In genomic region chr1:10399487-10399917, GRCh38 we compare ENCODE assay signal across 8 cellular contexts. TPM values are rescaled to one million over a fixed set of nuclear protein-coding genes. Genes with fewer than 3 reads are reported as not detected.
DNase-seq lines count a peak whose midpoint lies in the region; ATAC-seq and TF ChIP-seq lines count a peak whose summit lies in the region.

No MANE protein-coding gene starts in this region.

- peak overlapping the region; percentile 7; the same call in 1 of the 3 replicates for H2BK15ac ChIP-seq in IMR-90 (ENCODE audit: low read depth, low read length)

- WGBS in IMR-90 (ENCODE audit: extremely low coverage in 2 of 2, insufficient read length in 1 of 2), 2 experiments: 2% methylated on average over 21 of the region's 34 CpGs; no CpG with 5 or more reads in 1 of the 2 experiments
- 0 to 1% (median 1%) methylated on average over 34 of the region's 34 CpGs for WGBS in adipose tissue, 3 donors
- under 1% methylated on average over 34 of the region's 34 CpGs for WGBS in right cardiac atrium

- H3K9me3 ChIP-seq in ES-I3 (ENCODE audit: control insufficient read depth, insufficient read depth, low read length) (peaks cover under 1% of the 10 kb centered on the region; the same call in 1 of the 2 replicates), IMR-90 (ENCODE audit: control insufficient read depth, insufficient read depth, low read length) (no peaks in the 10 kb centered on the region), right cardiac atrium (ENCODE audit: control insufficient read depth, low read length) (no peaks in the 10 kb centered on the region)

- no peak for TF ChIP-seq CTCF in IMR-90 (conservative IDR thresholded peaks at IDR 0.05; ENCODE audit: low read depth, low read length)

- no TSS peak for BruUV-seq in IMR-90 (replicated peaks; lab: Mats Ljungman, UMichigan)

- H2BK120ac ChIP-seq in IMR-90 (ENCODE audit: low read depth, low read length): no peak overlapping the region

- H2BK20ac ChIP-seq in IMR-90 (ENCODE audit: low read depth, low read length): no peak overlapping the region

- H3K18ac ChIP-seq in IMR-90 (ENCODE audit: low read depth, low read length): peak overlapping the region; percentile 13

- H4K5ac ChIP-seq in IMR-90 (ENCODE audit: low read depth, low read length): no peak overlapping the region

- peaks cover 29% of the 10 kb centered on the region; the same call in 1 of the 2 replicates for H4K20me1 ChIP-seq in IMR-90 (ENCODE audit: insufficient read depth, low read length)

- H3K14ac ChIP-seq in IMR-90 (replicated peaks; ENCODE audit: low read depth, low read length): peak overlapping the region; percentile 74; the same call in 1 of the 2 replicates

- intact Hi-C loops in IMR-90 (cut with micrococcal nuclease) (loop anchor here (1.0 kb wide), 1 partner anchor 22 kb away; no protein-coding TSS in a partner anchor), right cardiac atrium (cut with DNase I) (no loop called here)

- H2AK9ac ChIP-seq in IMR-90 (replicated peaks; ENCODE audit: low read depth, low read length, poor library complexity): peak overlapping the region; percentile 99

- ATAC-seq in IMR-90 (ENCODE audit: low read depth): peak; percentile 2
- ATAC-seq in right cardiac atrium: no peak
- ATAC-seq in HG02610 (IDR thresholded peaks at IDR 0.05; ENCODE audit: unreplicated experiment): no peak
- ATAC-seq in GM21390 (IDR thresholded peaks at IDR 0.05; ENCODE audit: unreplicated experiment): no peak

- CTCF ChIA-PET in IMR-90 (lab: Yijun Ruan, JAX): interaction anchor here (1.2 kb wide), 1 partner anchor 31 kb away, joined by 3 read pairs; the partner anchor contains the start of gene CENPS

- peak overlapping the region; percentile 97 for H3K4me2 ChIP-seq in IMR-90 (ENCODE audit: low read depth, low read length)

- in situ Hi-C loops in IMR-90 (cut with MboI; ENCODE audit: low sequenced_read_pairs): no loop called here

- H3K56ac ChIP-seq in IMR-90 (ENCODE audit: extremely low read depth, insufficient read depth, low read length): peak overlapping the region; percentile 45

- H3K27ac ChIP-seq in IMR-90 (ENCODE audit: insufficient read depth, low read length) (peak overlapping the region; percentile 85), adipose tissue (ENCODE audit: low read depth, low read length) (peak overlapping the region; percentile 55), right cardiac atrium (ENCODE audit: low read length) (peak overlapping the region; percentile 69)

- TF ChIP-seq RAD21 in IMR-90 (IDR thresholded peaks at IDR 0.05; ENCODE audit: low read length): no peak

- DNase-seq in IMR-90: peak; percentile 54
- DNase-seq in right cardiac atrium: peak in 2 of 3 donors; percentile 28 to 69
- peak; percentile 26 for DNase-seq in renal cortical epithelial cell (ENCODE audit: low read depth)
- no peak for DNase-seq in NCI-H1694 (lab: John Stamatoyannopoulos, UW)

- peaks cover 9% of the 10 kb centered on the region; the same call in 1 of the 2 replicates for H3K9me1 ChIP-seq in IMR-90 (ENCODE audit: insufficient read depth, low read length)

- H3K27me3 ChIP-seq in IMR-90 (ENCODE audit: control insufficient read depth, insufficient read depth, low read length) (no peaks in the 10 kb centered on the region), right cardiac atrium (ENCODE audit: control insufficient read depth, insufficient read depth) (no peaks in the 10 kb centered on the region)

- H3K4ac ChIP-seq in IMR-90 (ENCODE audit: low read depth, low read length): peak overlapping the region; percentile 67

- peak overlapping the region; percentile 60; the same call in 1 of the 2 replicates for H2AK5ac ChIP-seq in IMR-90 (ENCODE audit: low read depth, low read length)

- peak overlapping the region; percentile 77 for H2BK5ac ChIP-seq in IMR-90 (ENCODE audit: low read depth, low read length, poor library complexity, severe bottlenecking)

- H4K8ac ChIP-seq in IMR-90 (ENCODE audit: low read depth in 2 of 2, low read length in 2 of 2): peak overlapping the region in 1 of 2 experiments; percentile 40; a peak in 1 of 4 replicates

- H3K36me3 ChIP-seq in ES-I3 (ENCODE audit: insufficient read depth, low read length): peaks cover 24% of the 10 kb centered on the region
- H3K36me3 ChIP-seq in IMR-90 (ENCODE audit: control insufficient read depth, insufficient read depth, low read length): peaks cover 13% of the 10 kb centered on the region

- H3K4me1 ChIP-seq in ES-I3 (ENCODE audit: insufficient read depth, low read length): peaks cover 9% of the 10 kb centered on the region; the same call in 1 of the 2 replicates
- peaks cover 6% of the 10 kb centered on the region for H3K4me1 ChIP-seq in IMR-90 (ENCODE audit: control insufficient read depth, insufficient read depth, low read length)
- no peaks in the 10 kb centered on the region for H3K4me1 ChIP-seq in right cardiac atrium (ENCODE audit: control insufficient read depth, insufficient read depth, low read length)

- H3K23ac ChIP-seq in IMR-90 (ENCODE audit: low read depth, low read length): peak overlapping the region; percentile 79

- peaks cover 14 to 28% of the 10 kb centered on the region in 2 experiments for H3K79me1 ChIP-seq in IMR-90 (ENCODE audit: low read depth in 1 of 2, low read length in 2 of 2)

- H2AFZ ChIP-seq in IMR-90 (replicated peaks; ENCODE audit: low read length, poor library complexity): peak overlapping the region; percentile 98

- TF ChIP-seq POLR2A in IMR-90 (IDR thresholded peaks at IDR 0.05; ENCODE audit: low read depth, low read length): no peak

- H4K91ac ChIP-seq in IMR-90 (ENCODE audit: insufficient read depth, low read depth, low read length): peak overlapping the region; percentile 46

- dilution Hi-C loops in IMR-90 (cut with HindIII; ENCODE audit: low sequenced_read_pairs, unreplicated experiment): no loop called here

- peak overlapping the region; percentile 90 for H3K9ac ChIP-seq in ES-I3 (ENCODE audit: low read depth, low read length)
- H3K9ac ChIP-seq in IMR-90 (ENCODE audit: low read depth, low read length): peak overlapping the region; percentile 91

- POLR2A ChIA-PET in IMR-90 (lab: Charles Lee; ENCODE audit: unreplicated experiment): interaction anchor here (0.7 to 2.9 kb wide), 2 partner anchors 12 to 21 kb away, joined by 3 to 22 read pairs; no protein-coding TSS in a partner anchor

- peak overlapping the region; percentile 76 for H3K4me3 ChIP-seq in IMR-90 (ENCODE audit: insufficient read depth, low read depth, low read length)
- H3K4me3 ChIP-seq in right cardiac atrium (ENCODE audit: low read length): peak overlapping the region; percentile 77

TF ChIP-seq in IMR-90, 13 proteins besides CTCF, POLR2A, EP300 and RAD21:
- TF ChIP-seq MAZ (IDR thresholded peaks at IDR 0.05; ENCODE audit: borderline replicate concordance, low read depth, low read length): no peak
- TF ChIP-seq USF2 (IDR thresholded peaks at IDR 0.05; ENCODE audit: low read depth, low read length): no peak
- no peak for TF ChIP-seq CEBPB (IDR thresholded peaks at IDR 0.05; ENCODE audit: low read depth, low read length)
- TF ChIP-seq BHLHE40 (IDR thresholded peaks at IDR 0.05; ENCODE audit: low read depth, low read length): no peak; the same call in 1 of the 2 replicates
- peak; percentile 17; the same call in 1 of the 2 replicates for TF ChIP-seq MXI1 (IDR thresholded peaks at IDR 0.05; ENCODE audit: borderline replicate concordance, low read depth, low read length)
- TF ChIP-seq SMC3 (IDR thresholded peaks at IDR 0.05; ENCODE audit: low read depth, low read length): no peak
- no peak for TF ChIP-seq ELK1 (IDR thresholded peaks at IDR 0.05; ENCODE audit: borderline replicate concordance, low read depth, low read length)

RNA-seq across cellular contexts. Expression of gene PGD, which starts 0.6 kb away (rescaled TPM):
- total RNA-seq in IMR-90 (2012; rRNA removed) (187 and 216 TPM in 2 replicates), right cardiac atrium (10 to 100 TPM; 30.8 to 38.8 (median 36.2) TPM), renal cortical epithelial cell (80.4 and 87.1 TPM in 2 replicates)
- polyA plus RNA-seq in IMR-90 (2012; rRNA removed) (103 and 118 TPM in 2 replicates), adipose tissue (100 to 1,000 TPM in 2 of 3 donors, 10 to 100 TPM in 1; 54.1 to 306 (median 120) TPM), right cardiac atrium (25.8 TPM)
- polyA plus RNA-seq in IMR-90 (2012; cell fraction: cytosol; rRNA removed): 89.5 and 99.0 TPM in 2 replicates
- 78.3 and 98.0 TPM in 2 replicates for polyA plus RNA-seq in IMR-90 (2012; cell fraction: nucleus; rRNA removed; ENCODE audit: low replicate concordance)

RNA-seq across cellular contexts. Expression of gene CENPS, which starts 30.7 kb away (rescaled TPM):
- total RNA-seq in IMR-90 (2012; rRNA removed) (9.9 and 11.4 TPM in 2 replicates), right cardiac atrium (1 to 10 TPM; 5.2 to 9.7 (median 7.7) TPM), renal cortical epithelial cell (7.6 and 16.7 TPM in 2 replicates)
- polyA plus RNA-seq in IMR-90 (2012; rRNA removed) (10.6 and 12.3 TPM in 2 replicates), adipose tissue (10 to 100 TPM in 1 of 3 donors, 1 to 10 TPM in 2; 7.6 to 14.1 (median 9.7) TPM), right cardiac atrium (9.2 TPM)
- polyA plus RNA-seq in IMR-90 (2012; cell fraction: cytosol; rRNA removed): 5.4 and 6.6 TPM in 2 replicates
- 3.8 and 5.6 TPM in 2 replicates for polyA plus RNA-seq in IMR-90 (2012; cell fraction: nucleus; rRNA removed; ENCODE audit: low replicate concordance)

RNA-seq across cellular contexts. Expression of gene CORT, which starts 50.3 kb away (rescaled TPM):
- total RNA-seq in IMR-90 (2012; rRNA removed): not detected in 2 replicates
- polyA plus RNA-seq in IMR-90 (2012; rRNA removed): 0.10 and 0.13 TPM in 2 replicates
- polyA plus RNA-seq in IMR-90 (2012; cell fraction: cytosol; rRNA removed): 0.03 and 0.05 TPM in 2 replicates
- 0.22 and 0.26 TPM in 2 replicates for polyA plus RNA-seq in IMR-90 (2012; cell fraction: nucleus; rRNA removed; ENCODE audit: low replicate concordance)
- polyA plus RNA-seq in adipose tissue: under 1 TPM in 2 of 3 donors, not detected in 1; 0.14 to 0.34 TPM
- under 1 TPM in 1 of 4 donors, not detected in 3; 0.35 TPM for total RNA-seq in right cardiac atrium
- polyA plus RNA-seq in right cardiac atrium: 0.16 TPM
- total RNA-seq in renal cortical epithelial cell: 0.69 TPM in 1 of 2 replicates, not detected in the other
